16 cellular contexts compared by ENCODE assay signal in genomic region chr9:81239388-81239787, GRCh38.
A peak's percentile ranks its signal among the peaks of the same experiment; 100 is the strongest.
DNase-seq lines count a peak whose midpoint lies in the region; ATAC-seq and TF ChIP-seq lines count a peak whose summit lies in the region.
"Had no signal": no experiment of that assay in that cellular context is flagged by ENCODE, and none has a peak within 500 bp of the region (broad histone marks: within the 10 kb centered on the region; RNA-seq: fewer than 3 reads in every experiment).

No MANE protein-coding gene starts in this region.

- H3K4me2 ChIP-seq in BLaER1, result peak overlapping the region; percentile 39
- H3K4me2 ChIP-seq in mesendoderm (ENCODE audit: low read length), result no peak overlapping the region

- no peak overlapping the region for H3K23ac ChIP-seq in mesendoderm (ENCODE audit: low read length)

- no peak overlapping the region for H2AK5ac ChIP-seq in mesendoderm (ENCODE audit: low read length)

- 0 out of 2 replicates have a peak, but pooled peaks cover 4% of the 10 kb centered on the region for H3K9me3 ChIP-seq in BLaER1

- H3K4ac ChIP-seq in mesendoderm (ENCODE audit: low read depth, low read length), result no peak overlapping the region

- H2BK5ac ChIP-seq in mesendoderm (ENCODE audit: low read length), result no peak overlapping the region

- no peaks in the 10 kb centered on the region for H3K36me3 Mint-ChIP-seq in immature natural killer cell

- no peaks in the 10 kb centered on the region for H3K79me1 ChIP-seq in mesendoderm (ENCODE audit: low read length)

- H3K36me3 ChIP-seq in BLaER1, result no peaks in the 10 kb centered on the region
- H3K36me3 ChIP-seq in mesendoderm (ENCODE audit: control insufficient read depth, insufficient read depth, low read length), result no peaks in the 10 kb centered on the region
- H3K36me3 ChIP-seq: BLaER1 treated with 17β-estradiol and CSF1 and Interleukin-3, amounts not matched to agents 10 nM and 100 nM had no signal

- H3K56ac ChIP-seq in mesendoderm (ENCODE audit: low read length), result no peak overlapping the region

- no peak overlapping the region for H3K27ac Mint-ChIP-seq in immature natural killer cell
- H3K27ac Mint-ChIP-seq: CD4-positive, alpha-beta T cell had no signal

- H3K9me3 Mint-ChIP-seq in immature natural killer cell, result peaks cover 0 to 10% (median 2%) of the 10 kb centered on the region in 6 donors
- H3K9me3 Mint-ChIP-seq: CD4-positive, alpha-beta T cell had no signal

- H3K4me3 ChIP-seq in BLaER1 (no peak overlapping the region), mesendoderm (ENCODE audit: low read length) (no peak overlapping the region)
- H3K4me3 ChIP-seq: BLaER1 treated with 17β-estradiol and CSF1 and Interleukin-3, amounts not matched to agents 10 nM and 100 nM; GM12878; GM23248 had no signal

- no peaks in the 10 kb centered on the region for H3K27me3 ChIP-seq in BLaER1
- no peaks in the 10 kb centered on the region for H3K27me3 ChIP-seq in foreskin keratinocyte
- H3K27me3 ChIP-seq in mesendoderm (ENCODE audit: insufficient read depth, low read length, poor library complexity), result no peaks in the 10 kb centered on the region
- H3K27me3 ChIP-seq: BLaER1 treated with 17β-estradiol and CSF1 and Interleukin-3, amounts not matched to agents 10 nM and 100 nM had no signal

- no peaks in the 10 kb centered on the region for H3K79me2 ChIP-seq in mesendoderm (ENCODE audit: control insufficient read depth, insufficient read depth, low read length)

- peaks cover 7% of the 10 kb centered on the region for H3K4me1 ChIP-seq in BLaER1
- no peaks in the 10 kb centered on the region for H3K4me1 ChIP-seq in foreskin keratinocyte
- H3K4me1 ChIP-seq in mesendoderm (ENCODE audit: control insufficient read depth, low read depth, low read length), result no peaks in the 10 kb centered on the region

- no peak overlapping the region for H3K9ac ChIP-seq in BLaER1
- no peak overlapping the region for H3K9ac ChIP-seq in mesendoderm (ENCODE audit: low read length)
- H3K9ac ChIP-seq: BLaER1 treated with 17β-estradiol and CSF1 and Interleukin-3, amounts not matched to agents 10 nM and 100 nM; GM23248 had no signal

- H4K5ac ChIP-seq in mesendoderm (ENCODE audit: low read length), result no peak overlapping the region

- no peak for TF ChIP-seq CTCF in foreskin keratinocyte (conservative IDR thresholded peaks at IDR 0.05)

- H3K27ac ChIP-seq in BLaER1, result no peak overlapping the region
- no peak overlapping the region for H3K27ac ChIP-seq in foreskin keratinocyte
- H3K27ac ChIP-seq in mesendoderm (ENCODE audit: low read depth, low read length), result no peak overlapping the region
- H3K27ac ChIP-seq: 22Rv1; BLaER1 treated with 17β-estradiol and CSF1 and Interleukin-3, amounts not matched to agents 10 nM and 100 nM; GM23248 had no signal

- no peak overlapping the region for H4K8ac ChIP-seq in mesendoderm (ENCODE audit: low read depth, low read length)

- H3K18ac ChIP-seq in mesendoderm (ENCODE audit: low read length), result no peak overlapping the region

- H2BK15ac ChIP-seq in mesendoderm (replicated peaks; ENCODE audit: low read depth), result no peak overlapping the region

- peak; percentile 11 for DNase-seq in M059J (ENCODE audit: low read depth)
- peak in 1 of 2 donors; percentile 24 for DNase-seq in foreskin keratinocyte
- peak; percentile 20 for DNase-seq in mesendoderm
- no peak for DNase-seq in RKO (ENCODE audit: low spot score)
- DNase-seq in immature natural killer cell, result no peak
- DNase-seq in stimulated activated naive CD8-positive, alpha-beta T cell treated with anti-CD3 and anti-CD28 coated beads, Interleukin-15, Interleukin-2, amounts not matched to agents 100 U/mL and 50 U/mL, for 24 hours, result no peak
- DNase-seq in AG20443 (ENCODE audit: low spot score), result no peak
- DNase-seq: AML-193; CD4-positive, alpha-beta T cell; DMS79; GM23248; H7 had no signal

- H3K4me3 Mint-ChIP-seq in immature natural killer cell, result no peak overlapping the region
- H3K4me3 Mint-ChIP-seq: CD4-positive, alpha-beta T cell had no signal

- peak; percentile 39 for ATAC-seq in foreskin keratinocyte
- no peak for ATAC-seq in stimulated activated naive CD8-positive, alpha-beta T cell treated with anti-CD3 and anti-CD28 coated beads, Interleukin-15, Interleukin-2, amounts not matched to agents 100 U/mL and 50 U/mL, for 24 hours
- ATAC-seq: GM12878 had no signal

- H3K27me3 Mint-ChIP-seq in immature natural killer cell (ENCODE audit: low read depth in 3 of 3), result no peaks in the 10 kb centered on the region
- H3K27me3 Mint-ChIP-seq: CD4-positive, alpha-beta T cell had no signal

- H4K20me1 ChIP-seq in BLaER1, result no peaks in the 10 kb centered on the region
- H4K20me1 ChIP-seq: BLaER1 treated with 17β-estradiol and CSF1 and Interleukin-3, amounts not matched to agents 10 nM and 100 nM had no signal

- H2BK120ac ChIP-seq in mesendoderm (ENCODE audit: low read depth, low read length), result no peak overlapping the region

- H3K4me1 Mint-ChIP-seq in immature natural killer cell, result no peaks in the 10 kb centered on the region

Comparison
In these comparisons a context has a peak if more than half of its experiments do, and no peak if none do; other contexts are left out.
1. DNase-seq: peak in M059J (single experiment) and mesendoderm (single experiment); none in RKO (single experiment), immature natural killer cell (0 of 3), stimulated activated naive CD8-positive, alpha-beta T cell treated with anti-CD3 and anti-CD28 coated beads, Interleukin-15, Interleukin-2, amounts not matched to agents 100 U/mL and 50 U/mL, for 24 hours (single experiment) and AG20443 (single experiment).